ENCODE assay signal across 8 cellular contexts in the genomic region with DNA sequence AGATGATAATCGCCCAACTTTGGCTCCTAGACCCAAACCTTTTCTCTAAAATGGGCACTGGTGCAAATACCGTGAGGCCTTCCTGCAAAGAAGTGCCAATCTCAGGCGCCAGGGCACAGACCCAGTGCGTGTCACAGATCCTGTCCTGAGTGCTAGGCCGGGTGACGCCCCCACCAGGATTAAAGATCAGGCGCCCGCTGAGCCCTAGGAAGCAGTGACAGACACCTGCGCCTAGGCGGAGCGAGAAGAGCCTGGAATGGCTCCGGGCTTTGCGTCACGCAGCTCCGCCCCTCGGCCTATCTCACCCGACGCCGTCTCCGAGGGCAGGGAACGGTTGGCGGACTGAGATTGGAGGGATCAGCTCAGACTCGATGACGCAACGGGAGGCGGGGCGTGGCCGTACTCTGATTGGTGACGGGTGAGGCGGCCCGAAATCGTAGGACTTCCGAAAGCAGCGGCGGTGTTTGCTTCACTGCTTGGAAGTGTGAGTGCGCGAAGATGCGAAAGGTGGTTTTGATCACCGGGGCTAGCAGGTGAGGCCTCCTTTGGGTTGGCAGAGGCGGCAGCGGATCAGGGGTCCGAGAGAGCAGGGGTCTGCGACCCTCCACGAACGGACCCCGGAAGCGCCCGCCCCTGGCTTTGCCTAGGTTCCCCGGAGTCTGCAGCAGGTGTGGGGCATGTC. TPM values are rescaled to one million over a fixed set of nuclear protein-coding genes. Genes with fewer than 3 reads are reported as not detected.
DNase-seq lines count a peak whose midpoint lies in the region; ATAC-seq and TF ChIP-seq lines count a peak whose summit lies in the region.
"Not testable (repeated sequence)": the region's sequence is repeated elsewhere in the genome, so short reads cannot be mapped to it uniquely, and the experiment has no call there.

A gene with protein sequence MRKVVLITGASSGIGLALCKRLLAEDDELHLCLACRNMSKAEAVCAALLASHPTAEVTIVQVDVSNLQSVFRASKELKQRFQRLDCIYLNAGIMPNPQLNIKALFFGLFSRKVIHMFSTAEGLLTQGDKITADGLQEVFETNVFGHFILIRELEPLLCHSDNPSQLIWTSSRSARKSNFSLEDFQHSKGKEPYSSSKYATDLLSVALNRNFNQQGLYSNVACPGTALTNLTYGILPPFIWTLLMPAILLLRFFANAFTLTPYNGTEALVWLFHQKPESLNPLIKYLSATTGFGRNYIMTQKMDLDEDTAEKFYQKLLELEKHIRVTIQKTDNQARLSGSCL (plus strand): TSS at position 400 of the 682 bp plus-strand sequence. CDS start 99 bp downstream, at position 499.

- not testable (repeated sequence) for H3K27me3 ChIP-seq in DOHH2 (ENCODE audit: control insufficient read depth, low read length)

- H3K27ac Mint-ChIP-seq in naive B cell = peak within 1 kb of the TSS; percentile 92 to 99 (median 98)
- peak within 1 kb of the TSS; percentile 88 for H3K27ac Mint-ChIP-seq in stimulated activated effector memory CD8-positive, alpha-beta T cell treated with anti-CD3 and anti-CD28 coated beads, Interleukin-12 subunit alpha, Interleukin-12 subunit beta, amount 100 ng/mL, for 72 hours

- peak within 1 kb of the TSS; percentile 75 for H3K4me2 ChIP-seq in DOHH2 (ENCODE audit: low read length)

- H3K36me3 ChIP-seq in DOHH2 (ENCODE audit: control insufficient read depth, low read length) = peaks cover 20% of the 10 kb centered on the region

- H3F3A ChIP-seq in DOHH2 (ENCODE audit: control insufficient read depth, insufficient read depth) = not testable (repeated sequence)

- not testable (repeated sequence) for H3K9me2 ChIP-seq in DOHH2 (replicated peaks; ENCODE audit: control insufficient read depth, low read length)

- not testable (repeated sequence) for H3K9me3 Mint-ChIP-seq in naive B cell; stimulated activated effector memory CD8-positive, alpha-beta T cell treated with anti-CD3 and anti-CD28 coated beads, Interleukin-12 subunit alpha, Interleukin-12 subunit beta, amount 100 ng/mL, for 72 hours

- DNase-seq in GOT3 (lab: John Stamatoyannopoulos, UW) (peak; percentile 24), LHCN-M2 (ENCODE audit: low read depth) (peak; percentile 53), RPMI8226 (peak; percentile 87), activated T-helper 1 cell treated with Interleukin-2 at 50 U/mL for 16 hours (ENCODE audit: low read depth) (peak; percentile 63), fibroblast of gingiva (ENCODE audit: low read depth) (peak; percentile 41), naive B cell (peak; percentile 77)
- DNase-seq in stimulated activated effector memory CD8-positive, alpha-beta T cell treated with anti-CD3 and anti-CD28 coated beads, Interleukin-12 subunit alpha, Interleukin-12 subunit beta, amount 100 ng/mL, for 72 hours (ENCODE audit: low spot score in 2 of 2) = peak; percentile 50 to 82

- peaks cover 26% of the 10 kb centered on the region for H3K79me2 ChIP-seq in DOHH2 (ENCODE audit: control insufficient read depth, low read length)

- peak within 1 kb of the TSS; percentile 69 for H3K4me3 ChIP-seq in DOHH2 (ENCODE audit: low read length)

- H3K36me3 Mint-ChIP-seq in naive B cell = not testable (repeated sequence)
- H3K36me3 Mint-ChIP-seq in stimulated activated effector memory CD8-positive, alpha-beta T cell treated with anti-CD3 and anti-CD28 coated beads, Interleukin-12 subunit alpha, Interleukin-12 subunit beta, amount 100 ng/mL, for 72 hours = peaks cover 30% of the 10 kb centered on the region

- TF ChIP-seq CTCF in DOHH2 (IDR thresholded peaks at IDR 0.05; ENCODE audit: low read depth, low read length, poor library complexity, severe bottlenecking) = not testable (repeated sequence)

- peak; percentile 95 to 96 for ATAC-seq in naive B cell (ENCODE audit: low read depth in 2 of 2)
- peak; percentile 99 for ATAC-seq in stimulated activated effector memory CD8-positive, alpha-beta T cell treated with anti-CD3 and anti-CD28 coated beads, Interleukin-12 subunit alpha, Interleukin-12 subunit beta, amount 100 ng/mL, for 72 hours

- H3K9me3 ChIP-seq in DOHH2 (ENCODE audit: control insufficient read depth, insufficient read depth, low read length) = not testable (repeated sequence)

- H3K4me1 ChIP-seq in DOHH2 (ENCODE audit: control insufficient read depth, low read length) = not testable (repeated sequence)

- peak within 1 kb of the TSS; percentile 83 to 99 (median 96) for H3K4me3 Mint-ChIP-seq in naive B cell
- peak within 1 kb of the TSS; percentile 78 for H3K4me3 Mint-ChIP-seq in stimulated activated effector memory CD8-positive, alpha-beta T cell treated with anti-CD3 and anti-CD28 coated beads, Interleukin-12 subunit alpha, Interleukin-12 subunit beta, amount 100 ng/mL, for 72 hours

- not testable (repeated sequence) for H4K20me1 ChIP-seq in DOHH2 (ENCODE audit: control insufficient read depth, insufficient read depth, low read depth, low read length)

- not testable (repeated sequence) for H3K4me1 Mint-ChIP-seq in naive B cell; stimulated activated effector memory CD8-positive, alpha-beta T cell treated with anti-CD3 and anti-CD28 coated beads, Interleukin-12 subunit alpha, Interleukin-12 subunit beta, amount 100 ng/mL, for 72 hours

- not testable (repeated sequence) for H3K27me3 Mint-ChIP-seq in naive B cell

- peak within 1 kb of the TSS; percentile 74 for H3K27ac ChIP-seq in DOHH2 (ENCODE audit: low read depth, low read length)

RNA-seq across cellular contexts. Expression of the gene that starts here (rescaled TPM):
- 8.1 and 12.4 TPM in 2 replicates for total RNA-seq in LHCN-M2 (2014; rRNA removed)
- 6.3 TPM for polyA plus RNA-seq in LHCN-M2 (2012)
- polyA plus RNA-seq in naive B cell (ENCODE audit: low read depth in 6 of 6) = 10 to 100 TPM in 5 of 6 donors, 1 to 10 TPM in 1; 7.7 to 30.5 (median 20.8) TPM

Comparison
In these comparisons a context has a peak if more than half of its experiments do, and no peak if none do; other contexts are left out.
1. Peak in every context shown above with its lines: DNase-seq, ATAC-seq, H3K4me3 ChIP-seq and H3K27ac ChIP-seq.
2. DNase-seq: peak in every context shown above with its lines; median percentile 87 in RPMI8226; 77 in naive B cell; 66 in stimulated activated effector memory CD8-positive, alpha-beta T cell treated with anti-CD3 and anti-CD28 coated beads, Interleukin-12 subunit alpha, Interleukin-12 subunit beta, amount 100 ng/mL, for 72 hours; 63 in activated T-helper 1 cell treated with Interleukin-2 at 50 U/mL for 16 hours; 53 in LHCN-M2; 41 in fibroblast of gingiva; 24 in GOT3.